Comparison of ENCODE assay signal across 35 cellular contexts in genomic region chr6:113676057-113676456, GRCh38.
"Had no signal": no experiment of that assay in that cellular context is flagged by ENCODE, and none has a peak within 500 bp of the region (broad histone marks: within the 10 kb centered on the region; RNA-seq: fewer than 3 reads in every experiment).

No MANE protein-coding gene starts in this region.

- ATAC-seq: activated CD4-positive, alpha-beta T cell treated with anti-CD3 and anti-CD28 coated beads for 36 hours; activated CD8-positive, alpha-beta memory T cell treated with anti-CD3 and anti-CD28 coated beads, Interleukin-2, amount 10 ng/mL, durations not matched to agents 7 days and 5 days; activated CD8-positive, alpha-beta T cell treated with anti-CD3 and anti-CD28 coated beads, Interleukin-2, amount 10 ng/mL, durations not matched to agents 7 days and 5 days; activated naive CD8-positive, alpha-beta T cell treated with anti-CD3 and anti-CD28 coated beads, Interleukin-2, amount 50 U/mL, for 24 hours; foreskin keratinocyte had no signal

- DNase-seq: activated CD4-positive, alpha-beta memory T cell treated with anti-CD3 and anti-CD28 coated beads for 36 hours; activated CD4-positive, alpha-beta T cell treated with anti-CD3 and anti-CD28 coated beads for 36 hours; activated CD4-positive, alpha-beta T cell treated with anti-CD3 and anti-CD28 coated beads, Interleukin-2, amount 10 ng/mL, durations not matched to agents 24 days and 14 days; activated CD4-positive, CD25-positive, alpha-beta regulatory T cell; activated CD4-positive, CD25-positive, alpha-beta regulatory T cell treated with anti-CD3 and anti-CD28 coated beads, Interleukin-2, amount 50 U/mL, for 72 hours; activated CD8-positive, alpha-beta memory T cell treated with anti-CD3 and anti-CD28 coated beads, Interleukin-2, amount 10 ng/mL, durations not matched to agents 7 days and 5 days; activated CD8-positive, alpha-beta memory T cell treated with anti-CD3 and anti-CD28 coated beads, Interleukin-2, amount 50 U/mL, for 4 hours; activated CD8-positive, alpha-beta T cell treated with anti-CD3 and anti-CD28 coated beads, Interleukin-2, amount 10 ng/mL, durations not matched to agents 7 days and 5 days; activated effector memory CD4-positive, alpha-beta T cell treated with anti-CD3 and anti-CD28 coated beads, Interleukin-2, amount 50 U/mL, for 16 hours; activated naive CD4-positive, alpha-beta T cell treated with anti-CD3 and anti-CD28 coated beads for 36 hours; activated naive CD8-positive, alpha-beta T cell treated with anti-CD3 and anti-CD28 coated beads for 36 hours; activated naive CD8-positive, alpha-beta T cell treated with anti-CD3 and anti-CD28 coated beads, Interleukin-2, amount 50 U/mL, for 24 hours; activated T-cell treated with anti-CD3 and anti-CD28 coated beads, Interleukin-2, amount 50 U/mL, for 1 hour; activated T-cell treated with anti-CD3 and anti-CD28 coated beads, Interleukin-2, amount 50 U/mL, for 48 hours; adrenal gland; amygdala; aorta; central memory CD4-positive, alpha-beta T cell; cerebellar nuclear complex; colonic mucosa; dorsolateral prefrontal cortex; effector memory CD4-positive, alpha-beta T cell; endodermal cell; erythroblast; foreskin keratinocyte; gastrocnemius medialis; glutamatergic neuron; T-helper 2 cell had no signal

- H3K27me3 ChIP-seq: breast epithelium, colonic mucosa, esophagus muscularis mucosa, foreskin keratinocyte, gastrocnemius medialis had no signal

- H3K4me3 ChIP-seq: adrenal gland, breast epithelium, cardiac muscle cell, colonic mucosa, dorsolateral prefrontal cortex, esophagus muscularis mucosa, gastrocnemius medialis had no signal

- H3K9me3 ChIP-seq: adrenal gland, breast epithelium, colonic mucosa, esophagus muscularis mucosa, gastrocnemius medialis had no signal

- H3K4me3 Mint-ChIP-seq: activated CD4-positive, alpha-beta memory T cell treated with anti-CD3 and anti-CD28 coated beads for 36 hours; activated CD4-positive, alpha-beta T cell treated with anti-CD3 and anti-CD28 coated beads for 36 hours; activated CD4-positive, alpha-beta T cell treated with anti-CD3 and anti-CD28 coated beads, Interleukin-2, amount 10 ng/mL, durations not matched to agents 24 days and 14 days; activated CD8-positive, alpha-beta memory T cell treated with anti-CD3 and anti-CD28 coated beads, Interleukin-2, amount 10 ng/mL, durations not matched to agents 7 days and 5 days; activated CD8-positive, alpha-beta T cell treated with anti-CD3 and anti-CD28 coated beads, Interleukin-2, amount 10 ng/mL, durations not matched to agents 7 days and 5 days; activated naive CD4-positive, alpha-beta T cell treated with anti-CD3 and anti-CD28 coated beads for 36 hours; activated naive CD4-positive, alpha-beta T cell treated with anti-CD3 and anti-CD28 coated beads, Interleukin-2, amount 50 U/mL, for 24 hours; activated naive CD8-positive, alpha-beta T cell treated with anti-CD3 and anti-CD28 coated beads for 36 hours; activated naive CD8-positive, alpha-beta T cell treated with anti-CD3 and anti-CD28 coated beads, Interleukin-2, amount 50 U/mL, for 24 hours; activated T-helper 1 cell treated with anti-CD3 and anti-CD28 coated beads, Interleukin-12 subunit alpha, Interleukin-12 subunit beta, Interleukin-2, Interleukin-4 antibody, amounts not matched to agents 30 ng/mL and 10 ng/mL and 1 ng/mL, durations not matched to agents 14 hours and 24 hours and 36 hours; brain; endodermal cell had no signal

- H3K4me1 Mint-ChIP-seq: activated CD4-positive, alpha-beta T cell treated with anti-CD3 and anti-CD28 coated beads for 36 hours; activated CD4-positive, alpha-beta T cell treated with anti-CD3 and anti-CD28 coated beads, Interleukin-2, amount 10 ng/mL, durations not matched to agents 24 days and 14 days; activated CD8-positive, alpha-beta memory T cell treated with anti-CD3 and anti-CD28 coated beads, Interleukin-2, amount 10 ng/mL, durations not matched to agents 7 days and 5 days; activated naive CD4-positive, alpha-beta T cell treated with anti-CD3 and anti-CD28 coated beads, Interleukin-2, amount 50 U/mL, for 24 hours; activated naive CD8-positive, alpha-beta T cell treated with anti-CD3 and anti-CD28 coated beads for 36 hours; activated naive CD8-positive, alpha-beta T cell treated with anti-CD3 and anti-CD28 coated beads, Interleukin-2, amount 50 U/mL, for 24 hours had no signal

- H3K36me3 Mint-ChIP-seq: activated CD4-positive, alpha-beta memory T cell treated with anti-CD3 and anti-CD28 coated beads for 36 hours; activated CD8-positive, alpha-beta memory T cell treated with anti-CD3 and anti-CD28 coated beads, Interleukin-2, amount 10 ng/mL, durations not matched to agents 7 days and 5 days; activated naive CD4-positive, alpha-beta T cell treated with anti-CD3 and anti-CD28 coated beads, Interleukin-2, amount 50 U/mL, for 24 hours; activated naive CD8-positive, alpha-beta T cell treated with anti-CD3 and anti-CD28 coated beads for 36 hours; brain had no signal

- H3K36me3 ChIP-seq: adrenal gland, breast epithelium, cardiac muscle cell, colonic mucosa, esophagus muscularis mucosa, gastrocnemius medialis had no signal

- H3K27me3 Mint-ChIP-seq: activated CD4-positive, alpha-beta T cell treated with anti-CD3 and anti-CD28 coated beads, Interleukin-2, amount 10 ng/mL, durations not matched to agents 24 days and 14 days had no signal

- H3K4me1 ChIP-seq: adrenal gland, breast epithelium, colonic mucosa, foreskin keratinocyte had no signal

- H3K27ac Mint-ChIP-seq: activated CD4-positive, alpha-beta memory T cell treated with anti-CD3 and anti-CD28 coated beads for 36 hours; activated CD4-positive, alpha-beta T cell treated with anti-CD3 and anti-CD28 coated beads for 36 hours; activated CD4-positive, alpha-beta T cell treated with anti-CD3 and anti-CD28 coated beads, Interleukin-2, amount 10 ng/mL, durations not matched to agents 24 days and 14 days; activated CD8-positive, alpha-beta memory T cell treated with anti-CD3 and anti-CD28 coated beads, Interleukin-2, amount 10 ng/mL, durations not matched to agents 7 days and 5 days; activated CD8-positive, alpha-beta T cell treated with anti-CD3 and anti-CD28 coated beads, Interleukin-2, amount 10 ng/mL, durations not matched to agents 7 days and 5 days; activated naive CD4-positive, alpha-beta T cell treated with anti-CD3 and anti-CD28 coated beads for 36 hours; activated naive CD4-positive, alpha-beta T cell treated with anti-CD3 and anti-CD28 coated beads, Interleukin-2, amount 50 U/mL, for 24 hours; activated naive CD8-positive, alpha-beta T cell treated with anti-CD3 and anti-CD28 coated beads for 36 hours; activated naive CD8-positive, alpha-beta T cell treated with anti-CD3 and anti-CD28 coated beads, Interleukin-2, amount 50 U/mL, for 24 hours; activated T-helper 1 cell treated with anti-CD3 and anti-CD28 coated beads, Interleukin-12 subunit alpha, Interleukin-12 subunit beta, Interleukin-2, Interleukin-4 antibody, amounts not matched to agents 30 ng/mL and 10 ng/mL and 1 ng/mL, durations not matched to agents 14 hours and 24 hours and 36 hours; activated T-helper 2 cell treated with anti-CD3 and anti-CD28 coated beads, Interferon-gamma antibody, Interleukin-2, Interleukin-4, amounts not matched to agents 10 μg/mL and 5 μg/mL and 100 μg/mL, durations not matched to agents 14 hours and 24 hours and 36 hours; endodermal cell had no signal

- H3K27ac ChIP-seq: adrenal gland, breast epithelium, cardiac muscle cell, colonic mucosa, dorsolateral prefrontal cortex, esophagus muscularis mucosa, foreskin keratinocyte, gastrocnemius medialis had no signal

- H3K9me3 Mint-ChIP-seq: activated CD4-positive, alpha-beta memory T cell treated with anti-CD3 and anti-CD28 coated beads for 36 hours; activated CD4-positive, alpha-beta T cell treated with anti-CD3 and anti-CD28 coated beads, Interleukin-2, amount 10 ng/mL, durations not matched to agents 24 days and 14 days; activated naive CD4-positive, alpha-beta T cell treated with anti-CD3 and anti-CD28 coated beads for 36 hours; activated naive CD4-positive, alpha-beta T cell treated with anti-CD3 and anti-CD28 coated beads, Interleukin-2, amount 50 U/mL, for 24 hours; activated naive CD8-positive, alpha-beta T cell treated with anti-CD3 and anti-CD28 coated beads for 36 hours; activated naive CD8-positive, alpha-beta T cell treated with anti-CD3 and anti-CD28 coated beads, Interleukin-2, amount 50 U/mL, for 24 hours; activated T-helper 1 cell treated with anti-CD3 and anti-CD28 coated beads, Interleukin-12 subunit alpha, Interleukin-12 subunit beta, Interleukin-2, Interleukin-4 antibody, amounts not matched to agents 30 ng/mL and 10 ng/mL and 1 ng/mL, durations not matched to agents 14 hours and 24 hours and 36 hours; activated T-helper 2 cell treated with anti-CD3 and anti-CD28 coated beads, Interferon-gamma antibody, Interleukin-2, Interleukin-4, amounts not matched to agents 10 μg/mL and 5 μg/mL and 100 μg/mL, durations not matched to agents 14 hours and 24 hours and 36 hours; endodermal cell had no signal
